In genomic region chr10:1293147-1293546, GRCh38 we compare ENCODE assay signal across 1 cellular context.
TF ChIP-seq lines count a peak whose summit lies in the region.

No MANE protein-coding gene starts in this region.

TF ChIP-seq in GM23338, 12 proteins besides CTCF, POLR2A, EP300 and RAD21 (continued from another document):
- no peak for TF ChIP-seq ZNF462 (CRISPR knock-in tag; IDR thresholded peaks at IDR 0.05)
- no peak for TF ChIP-seq REST (IDR thresholded peaks at IDR 0.05; ENCODE audit: unreplicated experiment)
